Comparison of ENCODE assay signal across 22 cellular contexts in the genomic region with DNA sequence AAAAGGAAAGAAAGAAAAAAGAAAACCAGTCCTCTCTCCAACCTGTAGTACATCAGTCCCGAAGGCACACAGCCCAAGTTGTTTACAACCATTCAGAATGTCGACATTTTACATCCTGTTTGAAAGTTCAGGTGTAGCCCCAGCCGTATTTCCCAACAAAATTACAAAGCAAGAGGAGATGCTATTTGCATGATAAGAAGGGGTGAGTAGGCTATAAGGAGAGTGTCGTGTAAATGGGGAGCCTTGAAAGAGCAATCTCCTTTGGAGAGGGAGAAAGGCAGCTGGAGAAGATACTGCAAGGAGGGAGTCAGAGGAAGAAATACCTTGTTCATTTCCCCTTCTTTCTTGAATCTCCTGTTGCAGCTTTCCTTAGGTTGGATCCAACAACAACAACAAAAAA.
"Had no signal": no experiment of that assay in that cellular context is flagged by ENCODE, and none has a peak within 500 bp of the region (broad histone marks: within the 10 kb centered on the region; RNA-seq: fewer than 3 reads in every experiment).

No MANE protein-coding gene starts in this region.

- ATAC-seq: activated CD4-positive, alpha-beta T cell treated with anti-CD3 and anti-CD28 coated beads for 36 hours; body of pancreas; T-helper 17 cell had no signal

- H3K27me3 Mint-ChIP-seq: activated CD4-positive, alpha-beta memory T cell treated with anti-CD3 and anti-CD28 coated beads, Interleukin-2, amount 10 ng/mL, durations not matched to agents 7 days and 5 days; activated CD4-positive, alpha-beta T cell treated with anti-CD3 and anti-CD28 coated beads for 36 hours; activated naive CD4-positive, alpha-beta T cell treated with anti-CD3 and anti-CD28 coated beads, Interleukin-2, amount 50 U/mL, for 24 hours had no signal

- H2AFZ ChIP-seq: PC-9 had no signal

- H3K4me3 Mint-ChIP-seq: activated CD4-positive, alpha-beta memory T cell treated with anti-CD3 and anti-CD28 coated beads, Interleukin-2, amount 10 ng/mL, durations not matched to agents 7 days and 5 days; activated CD4-positive, alpha-beta T cell treated with anti-CD3 and anti-CD28 coated beads for 36 hours; activated naive CD4-positive, alpha-beta T cell treated with anti-CD3 and anti-CD28 coated beads, Interleukin-2, amount 50 U/mL, for 24 hours; activated T-helper 1 cell treated with anti-CD3 and anti-CD28 coated beads, Interleukin-12 subunit alpha, Interleukin-12 subunit beta, Interleukin-2, Interleukin-4 antibody, amounts not matched to agents 30 ng/mL and 10 ng/mL and 1 ng/mL, durations not matched to agents 14 hours and 24 hours and 36 hours; T-helper 17 cell had no signal

- H3K27ac Mint-ChIP-seq: activated CD4-positive, alpha-beta memory T cell treated with anti-CD3 and anti-CD28 coated beads, Interleukin-2, amount 10 ng/mL, durations not matched to agents 7 days and 5 days; activated CD4-positive, alpha-beta T cell treated with anti-CD3 and anti-CD28 coated beads for 36 hours; activated naive CD4-positive, alpha-beta T cell treated with anti-CD3 and anti-CD28 coated beads, Interleukin-2, amount 50 U/mL, for 24 hours; activated T-helper 1 cell treated with anti-CD3 and anti-CD28 coated beads, Interleukin-12 subunit alpha, Interleukin-12 subunit beta, Interleukin-2, Interleukin-4 antibody, amounts not matched to agents 30 ng/mL and 10 ng/mL and 1 ng/mL, durations not matched to agents 14 hours and 24 hours and 36 hours; T-helper 17 cell had no signal

- H3K36me3 Mint-ChIP-seq: activated naive CD4-positive, alpha-beta T cell treated with anti-CD3 and anti-CD28 coated beads, Interleukin-2, amount 50 U/mL, for 24 hours had no signal

- H3K27me3 ChIP-seq: ascending aorta, body of pancreas had no signal

- H3K4me1 ChIP-seq: ascending aorta, body of pancreas had no signal

- H3K9me3 Mint-ChIP-seq: activated CD4-positive, alpha-beta memory T cell treated with anti-CD3 and anti-CD28 coated beads, Interleukin-2, amount 10 ng/mL, durations not matched to agents 7 days and 5 days; activated naive CD4-positive, alpha-beta T cell treated with anti-CD3 and anti-CD28 coated beads, Interleukin-2, amount 50 U/mL, for 24 hours; activated T-helper 1 cell treated with anti-CD3 and anti-CD28 coated beads, Interleukin-12 subunit alpha, Interleukin-12 subunit beta, Interleukin-2, Interleukin-4 antibody, amounts not matched to agents 30 ng/mL and 10 ng/mL and 1 ng/mL, durations not matched to agents 14 hours and 24 hours and 36 hours had no signal

- H3K27ac ChIP-seq: ascending aorta, body of pancreas, PC-9 had no signal

- H3K9me3 ChIP-seq: ascending aorta, body of pancreas had no signal

- H3K36me3 ChIP-seq: ascending aorta had no signal

- H3K4me1 Mint-ChIP-seq: activated CD4-positive, alpha-beta T cell treated with anti-CD3 and anti-CD28 coated beads for 36 hours had no signal

- DNase-seq: activated CD4-positive, alpha-beta memory T cell treated with anti-CD3 and anti-CD28 coated beads, Interleukin-2, amount 10 ng/mL, durations not matched to agents 7 days and 5 days; activated CD4-positive, alpha-beta T cell treated with anti-CD3 and anti-CD28 coated beads for 36 hours; activated CD4-positive, alpha-beta T cell treated with anti-CD3 and anti-CD28 coated beads, Interleukin-2, amount 50 U/mL, for 1 hour; activated CD8-positive, alpha-beta memory T cell treated with anti-CD3 and anti-CD28 coated beads, Interleukin-2, amount 50 U/mL, for 4 hours; activated effector memory CD4-positive, alpha-beta T cell treated with Interleukin-2 at 50 U/mL for 16 hours; activated naive CD4-positive, alpha-beta T cell; activated T-cell treated with anti-CD3 and anti-CD28 coated beads, Interleukin-2, amount 50 U/mL, for 1 hour; body of pancreas; central memory CD4-positive, alpha-beta T cell; Karpas-422; NCI-H146; NCI-H187 treated with DMSO at 0.1 percent for 48 hours; NCI-H2081 treated with DMSO at 0.1 percent for 48 hours; NCI-H446; NCI-H524; PC-9; SIG-M5; T-helper 17 cell; T-helper 9 cell had no signal

- H3K4me2 ChIP-seq: PC-9 had no signal

- H3K4me3 ChIP-seq: ascending aorta, body of pancreas, PC-9 had no signal
